ENCODE assay signal across 10 cellular contexts in the genomic region with DNA sequence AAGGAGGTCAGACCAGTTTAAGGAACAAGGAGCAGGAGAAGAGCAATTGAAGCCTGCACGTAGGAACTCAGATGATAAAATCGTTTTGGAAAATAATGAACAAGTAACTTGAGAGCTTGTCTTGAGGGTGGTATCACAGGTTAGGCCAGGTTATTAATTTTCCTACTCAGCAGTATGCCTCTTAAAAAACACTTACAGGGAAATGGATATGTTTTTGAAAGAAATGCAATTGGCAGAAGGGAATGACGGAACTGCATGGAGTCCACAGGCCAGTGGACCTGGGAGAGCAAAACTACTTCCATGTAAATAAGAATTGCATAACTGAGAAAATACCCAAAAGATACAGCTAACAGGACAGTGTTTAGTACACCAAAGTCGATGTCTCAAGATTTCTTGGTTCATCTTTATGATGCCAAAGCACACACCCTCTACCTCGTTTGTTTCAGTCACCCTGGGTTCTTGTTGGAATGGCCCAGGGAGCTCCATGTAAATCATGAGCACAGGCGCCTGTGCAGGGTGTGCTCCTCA. TPM values are rescaled to one million over a fixed set of nuclear protein-coding genes. Genes with fewer than 3 reads are reported as not detected.
A peak's percentile ranks its signal among the peaks of the same experiment; 100 is the strongest.
DNase-seq lines count a peak whose midpoint lies in the region; ATAC-seq, FAIRE-seq and TF ChIP-seq lines count a peak whose summit lies in the region.
"Had no signal": no experiment of that assay in that cellular context is flagged by ENCODE, and none has a peak within 500 bp of the region (broad histone marks: within the 10 kb centered on the region; RNA-seq: fewer than 3 reads in every experiment).

No MANE protein-coding gene starts in this region.

- no peak for FAIRE-seq in small intestine (lab: Jason Lieb, UNC)

- H3K9ac ChIP-seq in HUES48 (ENCODE audit: low read depth, low read length), result no peak overlapping the region

- no peak overlapping the region for H2AFZ ChIP-seq in ACC112 (ENCODE audit: low read length, unreplicated experiment)

- no peaks in the 10 kb centered on the region for H3K36me3 Mint-ChIP-seq in natural killer cell treated with Interleukin-12 subunit alpha and Interleukin-12 subunit beta and Interleukin-15 and Interleukin-18, amount 100 ng/mL, for 72 hours

- H3K36me3 ChIP-seq in ACC112 (ENCODE audit: insufficient read depth, low read length), result no peaks in the 10 kb centered on the region
- H3K36me3 ChIP-seq in HUES48 (ENCODE audit: control insufficient read depth, insufficient read depth, low read length), result no peaks in the 10 kb centered on the region
- H3K36me3 ChIP-seq in small intestine (ENCODE audit: control insufficient read depth in 2 of 2, insufficient read depth in 2 of 2, low read length in 2 of 2), result peaks cover 0 to 3% of the 10 kb centered on the region in 2 donors

- ATAC-seq in natural killer cell treated with Interleukin-12 subunit alpha and Interleukin-12 subunit beta and Interleukin-15 and Interleukin-18, amount 100 ng/mL, for 72 hours, result no peak
- no peak for ATAC-seq in GM21515 (IDR thresholded peaks at IDR 0.05; ENCODE audit: unreplicated experiment)

- H3K27ac ChIP-seq in ACC112 (ENCODE audit: low read depth, low read length) (peak overlapping the region; percentile 98), HUES48 (ENCODE audit: low read depth, low read length) (peak overlapping the region; percentile 13), coronary artery (peak overlapping the region; percentile 77 to 86), small intestine (ENCODE audit: low read depth in 1 of 2, low read length in 1 of 2) (peak overlapping the region in 1 of 2 donors; percentile 65)

- DNase-seq in coronary artery (ENCODE audit: low spot score) (no peak), NCI-H146 (lab: John Stamatoyannopoulos, UW) (no peak), small intestine (no peak)
- DNase-seq in natural killer cell treated with Interleukin-12 subunit alpha and Interleukin-12 subunit beta and Interleukin-15 and Interleukin-18, amount 100 ng/mL, for 72 hours (ENCODE audit: low spot score), result no peak
- no peak for DNase-seq in activated effector memory CD4-positive, alpha-beta T cell treated with Interleukin-2 at 50 U/mL for 16 hours
- DNase-seq: activated B cell treated with CpG ODN at 0.5 μM for 24 hours, DMS153 had no signal

- H3K9me3 ChIP-seq in HUES48 (ENCODE audit: control insufficient read depth, insufficient read depth, low read length) (no peaks in the 10 kb centered on the region), small intestine (ENCODE audit: control insufficient read depth, low read depth) (no peaks in the 10 kb centered on the region)

- H3K4me1 ChIP-seq in ACC112 (ENCODE audit: control insufficient read depth, insufficient read depth, low read length, unreplicated experiment) (peaks cover 63% of the 10 kb centered on the region), HUES48 (ENCODE audit: control insufficient read depth, insufficient read depth, low read length) (peaks cover 36% of the 10 kb centered on the region), small intestine (ENCODE audit: control insufficient read depth in 2 of 2, insufficient read depth in 1 of 2, low read depth in 1 of 2, low read length in 1 of 2) (peaks cover 15 to 28% of the 10 kb centered on the region in 2 donors)

- no peaks in the 10 kb centered on the region for H3K27me3 Mint-ChIP-seq in natural killer cell treated with Interleukin-12 subunit alpha and Interleukin-12 subunit beta and Interleukin-15 and Interleukin-18, amount 100 ng/mL, for 72 hours
- H3K27me3 Mint-ChIP-seq: activated B cell treated with CpG ODN at 0.5 μM for 24 hours had no signal

- H3K4me3 ChIP-seq in ACC112 (ENCODE audit: low read depth, low read length) (peak overlapping the region; percentile 23; the same call in 1 of the 2 replicates), HUES48 (ENCODE audit: low read depth, low read length) (no peak overlapping the region), coronary artery (peak overlapping the region; percentile 42), small intestine (ENCODE audit: low read depth in 1 of 2, low read length in 2 of 2) (no peak overlapping the region)

- H3K9me3 Mint-ChIP-seq in natural killer cell treated with Interleukin-12 subunit alpha and Interleukin-12 subunit beta and Interleukin-15 and Interleukin-18, amount 100 ng/mL, for 72 hours, result no peaks in the 10 kb centered on the region
- H3K9me3 Mint-ChIP-seq: activated B cell treated with CpG ODN at 0.5 μM for 24 hours had no signal

- peak overlapping the region; percentile 63 to 70 for H3K27ac Mint-ChIP-seq in natural killer cell treated with Interleukin-12 subunit alpha and Interleukin-12 subunit beta and Interleukin-15 and Interleukin-18, amount 100 ng/mL, for 72 hours
- H3K27ac Mint-ChIP-seq: activated B cell treated with CpG ODN at 0.5 μM for 24 hours had no signal

- no peak for TF ChIP-seq CTCF in coronary artery (IDR thresholded peaks at IDR 0.05)

- H3K27me3 ChIP-seq in ACC112 (ENCODE audit: insufficient read depth, low read length) (no peaks in the 10 kb centered on the region), HUES48 (ENCODE audit: control insufficient read depth, insufficient read depth, low read length) (no peaks in the 10 kb centered on the region), small intestine (ENCODE audit: control insufficient read depth in 2 of 2, insufficient read depth in 2 of 2, low read length in 2 of 2) (no peaks in the 10 kb centered on the region)

- H3K4me1 Mint-ChIP-seq in natural killer cell treated with Interleukin-12 subunit alpha and Interleukin-12 subunit beta and Interleukin-15 and Interleukin-18, amount 100 ng/mL, for 72 hours (ENCODE audit: low read depth in 2 of 2), result peaks cover 50 to 57% of the 10 kb centered on the region in 2 donors

- WGBS in small intestine, 3 donors, result 81 to 91% (median 82%) methylated on average over 6 of the region's 6 CpGs

- H3K79me2 ChIP-seq in ACC112 (ENCODE audit: control insufficient read depth, insufficient read depth, low read length, unreplicated experiment), result peaks cover 53% of the 10 kb centered on the region

- H3K4me3 Mint-ChIP-seq in natural killer cell treated with Interleukin-12 subunit alpha and Interleukin-12 subunit beta and Interleukin-15 and Interleukin-18, amount 100 ng/mL, for 72 hours, result peak overlapping the region; percentile 21
- H3K4me3 Mint-ChIP-seq: activated B cell treated with CpG ODN at 0.5 μM for 24 hours had no signal

RNA-seq across cellular contexts. Expression of a gene that starts 35.2 kb away (rescaled TPM):
- total RNA-seq in natural killer cell treated with Interleukin-12 subunit alpha and Interleukin-12 subunit beta and Interleukin-15 and Interleukin-18, amount 100 ng/mL, for 72 hours, result 10 to 100 TPM; 13.0 to 15.6 TPM
- polyA plus RNA-seq in small intestine, result 10 to 100 TPM; 12.1 to 13.6 (median 12.7) TPM

Comparison
In these comparisons a context has a peak if more than half of its experiments do, and no peak if none do; other contexts are left out.
1. H3K4me3 ChIP-seq: peak in ACC112 (single experiment) and coronary artery (single experiment); none in HUES48 (single experiment) and small intestine (0 of 2).